In genomic region chr12:116644806-116645205, GRCh38 we compare ENCODE assay signal across 15 cellular contexts.
DNase-seq lines count a peak whose midpoint lies in the region; ATAC-seq and TF ChIP-seq lines count a peak whose summit lies in the region.
"Had no signal": no experiment of that assay in that cellular context is flagged by ENCODE, and none has a peak within 500 bp of the region (broad histone marks: within the 10 kb centered on the region; RNA-seq: fewer than 3 reads in every experiment).

No MANE protein-coding gene starts in this region.

- peak overlapping the region in 7 of 11 experiments; percentile 9 to 60 (median 41); a peak in 11 of 22 replicates for H3K4me2 ChIP-seq in BLaER1 treated with 17β-estradiol and CSF1 and Interleukin-3, amounts not matched to agents 10 nM and 100 nM
- H3K4me2 ChIP-seq in Loucy (ENCODE audit: low read depth, low read length, poor library complexity, severe bottlenecking) = no peak overlapping the region

- H3K4me1 ChIP-seq in BLaER1 treated with 17β-estradiol and CSF1 and Interleukin-3, amounts not matched to agents 10 nM and 100 nM = peaks cover 11 to 48% (median 45%) of the 10 kb centered on the region in 10 experiments; a peak in 19 of 20 replicates
- peaks cover 9% of the 10 kb centered on the region for H3K4me1 ChIP-seq in Loucy (ENCODE audit: insufficient read depth, low read length, poor library complexity, severe bottlenecking)

- in situ Hi-C loops in KBM-7 (cut with MboI; ENCODE audit: low pct_unique_long_range_greater_than_20kb, low sequenced_read_pairs) = no loop called here

- ATAC-seq in GM19395 (IDR thresholded peaks at IDR 0.05; ENCODE audit: unreplicated experiment) = no peak

- peak; percentile 58 for DNase-seq in Jurkat, Clone E6-1 (ENCODE audit: low read depth, low spot score)
- DNase-seq in mesenteric fat pad (ENCODE audit: low spot score) (peak; percentile 43), KBM-7 (no peak)
- no peak for DNase-seq in NK-92 treated with Interleukin-12 subunit alpha and Interleukin-12 subunit beta, amount 100 ng/mL, for 24 hours (lab: John Stamatoyannopoulos, UW)
- DNase-seq: CD4-positive, alpha-beta T cell; CD8-positive, alpha-beta memory T cell; DMS 273 treated with DMSO at 0.1 percent for 48 hours; DMS79; GF-D8; GOT3; H7; HCEC 1CT had no signal

- peaks cover 0 to 14% (median 4%) of the 10 kb centered on the region in 11 experiments; a peak in 4 of 22 replicates for H3K36me3 ChIP-seq in BLaER1 treated with 17β-estradiol and CSF1 and Interleukin-3, amounts not matched to agents 10 nM and 100 nM
- no peaks in the 10 kb centered on the region for H3K36me3 ChIP-seq in Loucy (ENCODE audit: insufficient read depth, low read length)

- no peak overlapping the region; a peak in 2 of 20 replicates for H3K4me3 ChIP-seq in BLaER1 treated with 17β-estradiol and CSF1 and Interleukin-3, amounts not matched to agents 10 nM and 100 nM
- no peak overlapping the region for H3K4me3 ChIP-seq in Jurkat, Clone E6-1 (ENCODE audit: low read length)
- H3K4me3 ChIP-seq in Loucy (ENCODE audit: low read length, poor library complexity, severe bottlenecking) = no peak overlapping the region

- TF ChIP-seq CTCF in Loucy (conservative IDR thresholded peaks at IDR 0.05; ENCODE audit: low read length) = no peak

- no peaks in the 10 kb centered on the region for H3K27me3 ChIP-seq in BLaER1 treated with 17β-estradiol and CSF1 and Interleukin-3, amounts not matched to agents 10 nM and 100 nM
- no peaks in the 10 kb centered on the region for H3K27me3 ChIP-seq in Loucy (ENCODE audit: insufficient read depth, low read length, poor library complexity, severe bottlenecking)

- peaks cover 39 to 87% (median 82%) of the 10 kb centered on the region in 11 experiments for H3K9me3 ChIP-seq in BLaER1 treated with 17β-estradiol and CSF1 and Interleukin-3, amounts not matched to agents 10 nM and 100 nM (replicated peaks in 1 of 11)
- H3K9me3 ChIP-seq in Loucy (ENCODE audit: insufficient read depth, low read depth, low read length) = no peaks in the 10 kb centered on the region

- no peaks in the 10 kb centered on the region for H3K9me2 ChIP-seq in Loucy (replicated peaks; ENCODE audit: low read depth, low read length)

- H4K20me1 ChIP-seq in BLaER1 treated with 17β-estradiol and CSF1 and Interleukin-3, amounts not matched to agents 10 nM and 100 nM = no peaks in the 10 kb centered on the region
- H4K20me1 ChIP-seq in Loucy (ENCODE audit: insufficient read depth, low read length, poor library complexity, severe bottlenecking) = no peaks in the 10 kb centered on the region

- H2AFZ ChIP-seq in Loucy (ENCODE audit: low read length) = peak overlapping the region; percentile 42; the same call in 1 of the 2 replicates

- H3K9ac ChIP-seq in BLaER1 treated with 17β-estradiol and CSF1 and Interleukin-3, amounts not matched to agents 10 nM and 100 nM = no peak overlapping the region
- H3K9ac ChIP-seq in Loucy (ENCODE audit: low read depth, low read length, poor library complexity, severe bottlenecking) = no peak overlapping the region

- H3K27ac ChIP-seq in BLaER1 treated with 17β-estradiol and CSF1 and Interleukin-3, amounts not matched to agents 10 nM and 100 nM = peak overlapping the region in 2 of 11 experiments; percentile 4 to 26; a peak in 2 of 22 replicates

- H3K79me2 ChIP-seq in Loucy (ENCODE audit: insufficient read depth, low read length) = no peaks in the 10 kb centered on the region

- no peaks in the 10 kb centered on the region for H3F3A ChIP-seq in Loucy (ENCODE audit: low read depth)

Comparison
In these comparisons a context has a peak if more than half of its experiments do, and no peak if none do; other contexts are left out.
1. DNase-seq: peak in Jurkat, Clone E6-1 (single experiment) and mesenteric fat pad (single experiment); none in KBM-7 (single experiment) and NK-92 treated with Interleukin-12 subunit alpha and Interleukin-12 subunit beta, amount 100 ng/mL, for 24 hours (single experiment).